ENCODE assay signal across 8 cellular contexts in genomic region chr3:74766405-74766804, GRCh38.
"Had no signal": no experiment of that assay in that cellular context is flagged by ENCODE, and none has a peak within 500 bp of the region (broad histone marks: within the 10 kb centered on the region; RNA-seq: fewer than 3 reads in every experiment).

No MANE protein-coding gene starts in this region.

- H3K4me1 Mint-ChIP-seq: GM23338, H9, IgD-negative memory B cell had no signal

- H3K4me3 ChIP-seq: GM23338 had no signal

- H2AFZ ChIP-seq: GM23338 had no signal

- H3K4me2 ChIP-seq: GM23338, KMS-11 had no signal

- DNase-seq: H9, HCEC 1CT, KBM-7 had no signal

- H3K27me3 Mint-ChIP-seq: IgD-negative memory B cell had no signal

- H3K9ac ChIP-seq: KMS-11 had no signal

- H3K27ac Mint-ChIP-seq: GM23338, H9, IgD-negative memory B cell had no signal

- H3K36me3 Mint-ChIP-seq: IgD-negative memory B cell had no signal

- H3K9me3 Mint-ChIP-seq: GM23338, H9 had no signal

- ATAC-seq: GM23338, HepG2 had no signal

- H3K4me3 Mint-ChIP-seq: GM23338, H9, IgD-negative memory B cell had no signal

- H3K27ac ChIP-seq: HL-60, KMS-11 had no signal
